ENCODE assay signal across 8 cellular contexts in the genomic region with DNA sequence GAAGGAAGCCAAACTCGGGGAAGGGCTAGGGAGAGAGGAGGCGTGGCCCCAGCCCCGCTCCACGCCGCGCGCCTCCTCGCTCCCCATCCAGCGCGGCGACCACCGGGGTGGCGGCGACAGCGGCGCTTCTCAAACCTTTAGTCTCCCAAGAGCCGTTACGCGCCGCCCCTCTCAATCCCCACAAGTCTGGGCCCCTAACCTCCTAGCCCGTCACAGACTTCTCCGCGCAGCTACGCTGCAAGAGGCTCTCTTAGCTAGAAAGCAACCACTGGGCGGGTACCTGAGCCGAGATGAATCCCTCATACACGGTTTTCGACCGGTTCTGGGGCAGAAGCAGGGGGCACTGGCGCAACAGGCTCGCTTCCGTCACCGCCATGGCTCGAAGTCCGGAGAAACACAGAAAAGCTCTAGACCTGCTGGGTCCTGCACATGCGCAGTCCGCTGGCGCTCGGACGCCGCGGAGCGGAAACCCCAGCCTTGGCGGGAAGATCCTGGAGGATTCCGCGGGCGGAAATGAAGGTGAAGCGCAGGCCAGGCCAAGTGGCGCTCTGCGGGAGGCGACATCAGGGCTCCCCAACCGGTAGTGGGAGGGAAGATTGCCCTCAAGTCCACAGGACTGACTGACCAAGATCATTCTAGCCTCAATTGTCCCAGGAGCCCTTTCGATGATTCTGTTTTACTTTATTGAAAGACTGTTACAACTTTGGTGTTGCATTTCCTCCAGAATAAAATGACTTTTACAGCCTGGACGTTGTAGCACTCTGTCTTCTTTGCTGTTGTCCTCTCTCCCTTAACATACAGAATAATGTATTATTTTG. TPM values are rescaled to one million over a fixed set of nuclear protein-coding genes. Genes with fewer than 3 reads are reported as not detected.
DNase-seq lines count a peak whose midpoint lies in the region; ATAC-seq and TF ChIP-seq lines count a peak whose summit lies in the region.

A gene (minus strand): TSS at position 388 of the 818 bp plus-strand sequence. CDS start 12 bp downstream, at position 376.

- peak within 1 kb of the TSS; percentile 97 for H3K4me3 ChIP-seq in right cardiac atrium (ENCODE audit: low read length)
- peak within 1 kb of the TSS; percentile 84 for H3K4me3 ChIP-seq in psoas muscle
- H3K4me3 ChIP-seq in urinary bladder (ENCODE audit: low read depth, low read length) = peak within 1 kb of the TSS; percentile 98

- peak; percentile 80 for ATAC-seq in GM18502 (IDR thresholded peaks at IDR 0.05; ENCODE audit: poor library complexity, unreplicated experiment)
- peak; percentile 78 for ATAC-seq in HG02938 (IDR thresholded peaks at IDR 0.05; ENCODE audit: unreplicated experiment)
- ATAC-seq in right cardiac atrium = peak; percentile 98 to 99
- peak; percentile 88 to 99 (median 95) for ATAC-seq in psoas muscle

- WGBS in right cardiac atrium = 1% methylated on average over 54 of the region's 54 CpGs
- 1% methylated on average over 52 to 54 of the region's 54 CpGs for WGBS in psoas muscle, 3 donors
- WGBS in urinary bladder = 1% methylated on average over 54 of the region's 54 CpGs

- H3K9me3 ChIP-seq in right cardiac atrium (ENCODE audit: control insufficient read depth, low read length) = no peaks in the 10 kb centered on the region
- H3K9me3 ChIP-seq in psoas muscle = no peaks in the 10 kb centered on the region

- intact Hi-C loops in right cardiac atrium (cut with DNase I) = no loop called here
- intact Hi-C loops in psoas muscle (cut with DNase I) = loop anchor here in 1 of 2 donors (5.0 kb wide), 1 partner anchor 194 kb away; a partner anchor contains a TSS

- H3K27me3 ChIP-seq in right cardiac atrium (ENCODE audit: control insufficient read depth, insufficient read depth) (peaks cover 2% of the 10 kb centered on the region), psoas muscle (ENCODE audit: insufficient read depth in 3 of 3, low read length in 2 of 3) (no peaks in the 10 kb centered on the region)

- peak within 1 kb of the TSS; percentile 85 for H3K27ac ChIP-seq in right cardiac atrium (ENCODE audit: low read length)
- H3K27ac ChIP-seq in psoas muscle = peak within 1 kb of the TSS; percentile 61
- H3K27ac ChIP-seq in urinary bladder (ENCODE audit: low read depth) = peak within 1 kb of the TSS; percentile 77

- DNase-seq in NCI-H1694 treated with DMSO at 0.1 percent for 48 hours (lab: John Stamatoyannopoulos, UW) (peak; percentile 84), T-helper 2 cell (peak; percentile 23 to 72 (median 42)), anterior cingulate cortex (lab: John Stamatoyannopoulos, UW) (peak; percentile 41 to 91 (median 82)), right cardiac atrium (peak; percentile 94 to 97 (median 96)), psoas muscle (peak; percentile 90 to 94)

- no peaks in the 10 kb centered on the region for H3K4me1 ChIP-seq in right cardiac atrium (ENCODE audit: control insufficient read depth, insufficient read depth, low read length)
- peaks cover 9% of the 10 kb centered on the region for H3K4me1 ChIP-seq in psoas muscle
- H3K4me1 ChIP-seq in urinary bladder (ENCODE audit: insufficient read depth) = no peaks in the 10 kb centered on the region

- no peak for TF ChIP-seq CTCF in psoas muscle (IDR thresholded peaks at IDR 0.05)

- H3K36me3 ChIP-seq in psoas muscle (ENCODE audit: insufficient read depth in 1 of 2, low read depth in 1 of 2) (no peaks in the 10 kb centered on the region), urinary bladder (ENCODE audit: insufficient read depth) (no peaks in the 10 kb centered on the region)

RNA-seq across cellular contexts. Expression of the gene that starts here (rescaled TPM):
- total RNA-seq in right cardiac atrium = 10 to 100 TPM; 15.1 to 19.5 (median 16.4) TPM
- polyA plus RNA-seq in right cardiac atrium = 11.6 TPM
- 1 to 10 TPM; 4.2 to 6.4 (median 5.3) TPM for total RNA-seq in psoas muscle
- polyA plus RNA-seq in psoas muscle = 1 to 10 TPM; 3.9 to 5.8 (median 5.5) TPM
- 73.8 TPM for total RNA-seq in urinary bladder
- polyA plus RNA-seq in urinary bladder = 10.2 TPM

Comparison
In these comparisons a context has a peak if more than half of its experiments do, and no peak if none do; other contexts are left out.
1. Peak in every context shown above with its lines: DNase-seq, ATAC-seq, H3K4me3 ChIP-seq and H3K27ac ChIP-seq.
2. DNase-seq: peak in every context shown above with its lines; median percentile 96 in right cardiac atrium; 92 in psoas muscle; 84 in NCI-H1694 treated with DMSO at 0.1 percent for 48 hours; 82 in anterior cingulate cortex; 42 in T-helper 2 cell.